ENCODE assay signal across 8 cellular contexts in the genomic region with DNA sequence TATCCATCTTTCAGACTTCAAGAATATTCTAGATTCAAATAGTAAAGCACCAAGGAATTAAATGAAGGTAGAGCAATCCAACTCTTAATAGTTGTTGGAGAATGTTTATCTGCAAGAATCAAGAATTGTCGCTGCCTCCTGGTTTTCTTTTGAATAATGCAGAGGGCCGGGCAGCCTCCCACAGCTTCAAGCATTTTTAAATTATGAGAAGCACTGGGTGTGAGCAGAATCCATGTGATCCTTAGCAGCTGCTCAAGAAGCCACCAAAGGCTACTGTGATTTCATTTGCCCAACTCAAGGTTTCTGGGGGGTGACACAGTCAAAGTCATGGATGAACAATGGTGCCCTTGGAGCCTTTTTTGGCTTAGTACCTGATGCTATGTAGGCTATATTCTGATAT.
A peak's percentile ranks its signal among the peaks of the same experiment; 100 is the strongest.
DNase-seq lines count a peak whose midpoint lies in the region; ATAC-seq and TF ChIP-seq lines count a peak whose summit lies in the region.
"Not testable (repeated sequence)": the region's sequence is repeated elsewhere in the genome, so short reads cannot be mapped to it uniquely, and the experiment has no call there.

No MANE protein-coding gene starts in this region.

- CTCF ChIA-PET in A673 (lab: Charles Lee); PC-3 (lab: Charles Lee): not testable (repeated sequence)

- BruUV-seq in A673 (replicated peaks; lab: Mats Ljungman, UMichigan); PC-3 (replicated peaks; lab: Mats Ljungman, UMichigan): not testable (repeated sequence)

- H3K4me1 ChIP-seq in A673 (ENCODE audit: insufficient read depth, low read length, poor library complexity, severe bottlenecking); left ventricle myocardium inferior; skeletal muscle tissue (ENCODE audit: control insufficient read depth in 3 of 3, insufficient read depth in 3 of 3, low read length in 3 of 3): not testable (repeated sequence)
- peaks cover 41% of the 10 kb centered on the region for H3K4me1 ChIP-seq in GM23248 (ENCODE audit: insufficient read depth)
- H3K4me1 ChIP-seq in PC-3 (ENCODE audit: insufficient read depth, low read length): peaks cover 27% of the 10 kb centered on the region
- peaks cover 15% of the 10 kb centered on the region for H3K4me1 ChIP-seq in adipocyte (ENCODE audit: control insufficient read depth, insufficient read depth, low read length)

- not testable (repeated sequence) for H3K9me3 ChIP-seq in A673 (ENCODE audit: low read depth, low read length, poor library complexity, severe bottlenecking); GM23248 (ENCODE audit: low read depth); PC-3 (ENCODE audit: low read length); adipocyte (ENCODE audit: control insufficient read depth, low read length); left ventricle myocardium inferior (replicated peaks); skeletal muscle tissue (ENCODE audit: control insufficient read depth in 3 of 3, low read length in 3 of 3)

- peaks cover 28% of the 10 kb centered on the region for H3F3A ChIP-seq in GM23248 (ENCODE audit: insufficient read depth)
- H3F3A ChIP-seq in PC-3 (ENCODE audit: low read length, unreplicated experiment): not testable (repeated sequence)

- peaks cover 20% of the 10 kb centered on the region for H3K79me2 ChIP-seq in GM23248 (ENCODE audit: insufficient read depth)
- peaks cover 34% of the 10 kb centered on the region for H3K79me2 ChIP-seq in PC-3 (ENCODE audit: low read length)

- H3K4me3 Mint-ChIP-seq in endothelial cell (ENCODE audit: unreplicated experiment); mesothelial cell of epicardium: not testable (repeated sequence)

- TF ChIP-seq CTCF in A673 (conservative IDR thresholded peaks at IDR 0.05; ENCODE audit: low read depth, low read length); PC-3 (conservative IDR thresholded peaks at IDR 0.05; ENCODE audit: low read depth, low read length); endothelial cell (IDR thresholded peaks at IDR 0.05; ENCODE audit: unreplicated experiment); left ventricle myocardium inferior (IDR thresholded peaks at IDR 0.05; ENCODE audit: borderline replicate concordance); mesothelial cell of epicardium (IDR thresholded peaks at IDR 0.05; ENCODE audit: unreplicated experiment): not testable (repeated sequence)

- 0 to 3% methylated on average over 2 of the region's 2 CpGs for WGBS in GM23248 (ENCODE audit: low coverage in 1 of 2, low lambda C conversion rate in 2 of 2, missing lambda C conversion rate in 2 of 2), 2 experiments

- POLR2A ChIA-PET in A673 (lab: Charles Lee; ENCODE audit: low non-redundant PET); PC-3 (lab: Charles Lee; ENCODE audit: unreplicated experiment): not testable (repeated sequence)

- H3K4me1 Mint-ChIP-seq in endothelial cell (ENCODE audit: unreplicated experiment) (peaks cover 15% of the 10 kb centered on the region), mesothelial cell of epicardium (peaks cover 14% of the 10 kb centered on the region)

- intact Hi-C loops in A673 (cut with micrococcal nuclease; ENCODE audit: unreplicated experiment); PC-3 (cut with micrococcal nuclease); left ventricle myocardium inferior (cut with micrococcal nuclease): not testable (repeated sequence)

- H4K20me1 ChIP-seq in GM23248 (ENCODE audit: insufficient read depth); PC-3 (ENCODE audit: low read length): not testable (repeated sequence)

- H3K36me3 ChIP-seq in A673 (ENCODE audit: insufficient read depth, low read length, poor library complexity, severe bottlenecking); GM23248 (ENCODE audit: low read depth); PC-3 (ENCODE audit: low read depth, low read length); adipocyte (ENCODE audit: control insufficient read depth, insufficient read depth, low read length, severe bottlenecking); left ventricle myocardium inferior; skeletal muscle tissue (ENCODE audit: control insufficient read depth in 3 of 3, insufficient read depth in 3 of 3, low read length in 3 of 3): not testable (repeated sequence)

- not testable (repeated sequence) for H3K9me3 Mint-ChIP-seq in endothelial cell (ENCODE audit: unreplicated experiment); mesothelial cell of epicardium

- H3K4me2 ChIP-seq in GM23248 (ENCODE audit: unreplicated experiment) (peak overlapping the region; percentile 65), PC-3 (ENCODE audit: low read length) (0 out of 2 replicates have a peak overlapping the region, but pooled peaks have one; percentile 69)

- not testable (repeated sequence) for H3K4me3 ChIP-seq in A673 (ENCODE audit: low read depth, low read length, poor library complexity, severe bottlenecking); PC-3 (ENCODE audit: low read length); left ventricle myocardium inferior; skeletal muscle tissue (ENCODE audit: low read length in 3 of 3)
- H3K4me3 ChIP-seq in GM23248 (peak overlapping the region; percentile 49), adipocyte (ENCODE audit: low read length) (peak overlapping the region; percentile 65)

- not testable (repeated sequence) for H3K27me3 Mint-ChIP-seq in endothelial cell (ENCODE audit: unreplicated experiment); mesothelial cell of epicardium (ENCODE audit: low read depth)

- peak overlapping the region; percentile 62 for H3K27ac Mint-ChIP-seq in endothelial cell (ENCODE audit: unreplicated experiment)
- peak overlapping the region; percentile 86 for H3K27ac Mint-ChIP-seq in mesothelial cell of epicardium

- H3K9me2 ChIP-seq in GM23248 (ENCODE audit: insufficient read depth); PC-3 (replicated peaks; ENCODE audit: low read length): not testable (repeated sequence)

- not testable (repeated sequence) for ATAC-seq in PC-3

- peak overlapping the region; percentile 65 for H3K27ac ChIP-seq in A673 (ENCODE audit: low read depth, low read length, poor library complexity, severe bottlenecking)
- peak overlapping the region; percentile 89 for H3K27ac ChIP-seq in GM23248
- H3K27ac ChIP-seq in PC-3 (ENCODE audit: low read length): peak overlapping the region; percentile 76
- peak overlapping the region; percentile 76 for H3K27ac ChIP-seq in left ventricle myocardium inferior (replicated peaks)
- peak overlapping the region; percentile 30 for H3K27ac ChIP-seq in skeletal muscle tissue (ENCODE audit: low read depth, low read length)

- H3K27me3 ChIP-seq in A673 (replicated peaks; ENCODE audit: insufficient read depth, low read depth, low read length, poor library complexity); GM23248 (replicated peaks; ENCODE audit: insufficient read depth); PC-3 (ENCODE audit: low read length); adipocyte (replicated peaks; ENCODE audit: control insufficient read depth, insufficient read depth, low read length); left ventricle myocardium inferior (ENCODE audit: low read depth); skeletal muscle tissue (ENCODE audit: control insufficient read depth in 3 of 3, insufficient read depth in 3 of 3, low read length in 3 of 3): not testable (repeated sequence)

- H3K36me3 Mint-ChIP-seq in endothelial cell (ENCODE audit: low read depth, unreplicated experiment); mesothelial cell of epicardium: not testable (repeated sequence)

- H3K9ac ChIP-seq in GM23248 (peak overlapping the region; percentile 63), PC-3 (ENCODE audit: low read length) (peak overlapping the region; percentile 20; the same call in 1 of the 2 replicates), adipocyte (ENCODE audit: low read length) (peak overlapping the region; percentile 71)
- not testable (repeated sequence) for H3K9ac ChIP-seq in skeletal muscle tissue (ENCODE audit: low read depth in 1 of 3, low read length in 3 of 3)

- in situ Hi-C loops in GM23248 (cut with MboI): loop anchor here (25.0 kb wide), 1 partner anchor 167 kb away; no protein-coding TSS in a partner anchor

- H2AFZ ChIP-seq in GM23248; PC-3 (ENCODE audit: low read length): not testable (repeated sequence)

- DNase-seq in A673 (ENCODE audit: low spot score) (peak; percentile 71), GM23248 (peak; percentile 73), adipocyte (ENCODE audit: low read depth) (peak; percentile 46)
- not testable (repeated sequence) for DNase-seq in PC-3; endothelial cell (ENCODE audit: low spot score); left ventricle myocardium inferior; mesothelial cell of epicardium (ENCODE audit: low spot score in 2 of 2, unreplicated experiment in 2 of 2)

Comparison
In these comparisons a context has a peak if more than half of its experiments do, and no peak if none do; other contexts are left out.
1. H3K27ac ChIP-seq: peak in every context shown above with its lines; median percentile 89 in GM23248; 76 in PC-3; 76 in left ventricle myocardium inferior; 65 in A673; 30 in skeletal muscle tissue.